ENCODE assay signal across 11 cellular contexts in genomic region chr17:76142044-76143041, GRCh38. TPM values are rescaled to one million over a fixed set of nuclear protein-coding genes. Genes with fewer than 3 reads are reported as not detected.
DNase-seq lines count a peak whose midpoint lies in the region; ATAC-seq and TF ChIP-seq lines count a peak whose summit lies in the region.
"Had no signal": no experiment of that assay in that cellular context is flagged by ENCODE, and none has a peak within 500 bp of the region (broad histone marks: within the 10 kb centered on the region; RNA-seq: fewer than 3 reads in every experiment).

No MANE protein-coding gene starts in this region.

- H2BK15ac ChIP-seq in H9 (ENCODE audit: low read depth, low read length): no peak overlapping the region

- H2BK5ac ChIP-seq in H9 (ENCODE audit: insufficient read length, low read length): no peak overlapping the region

- no peak overlapping the region for H2AK5ac ChIP-seq in H9 (ENCODE audit: insufficient read length, low read length)

- H3K4me3 ChIP-seq in BLaER1 (peak overlapping the region; percentile 66; the same call in 1 of the 2 replicates), stomach (no peak overlapping the region)

- no peak for TF ChIP-seq CTCF in H9 (conservative IDR thresholded peaks at IDR 0.05)
- TF ChIP-seq CTCF in activated CD8-positive, alpha-beta T cell treated with anti-CD3 and anti-CD28 coated beads for 36 hours (IDR thresholded peaks at IDR 0.05): no peak
- TF ChIP-seq CTCF in mesothelial cell of epicardium (IDR thresholded peaks at IDR 0.05; ENCODE audit: unreplicated experiment): no peak
- TF ChIP-seq CTCF in stomach (IDR thresholded peaks at IDR 0.05): no peak

- no peaks in the 10 kb centered on the region for H4K20me1 ChIP-seq in BLaER1
- no peaks in the 10 kb centered on the region for H4K20me1 ChIP-seq in H9 (ENCODE audit: control insufficient read depth, insufficient read depth, insufficient read length)

- H3K9me3 ChIP-seq in BLaER1 (no peaks in the 10 kb centered on the region), H9 (ENCODE audit: control insufficient read depth, low read depth, low read length) (no peaks in the 10 kb centered on the region), stomach (no peaks in the 10 kb centered on the region)
- H3K9me3 ChIP-seq: uterus had no signal

- no peak for TF ChIP-seq EP300 in stomach (IDR thresholded peaks at IDR 0.05)

- H2BK120ac ChIP-seq in H9 (ENCODE audit: low read depth, low read length, poor library complexity, severe bottlenecking): no peak overlapping the region

- no peaks in the 10 kb centered on the region for H3K79me1 ChIP-seq in H9 (ENCODE audit: insufficient read depth, low read depth, low read length, poor library complexity, severe bottlenecking)

- no peaks in the 10 kb centered on the region for H3K79me2 ChIP-seq in H9 (ENCODE audit: insufficient read depth, low read length)

- H3K23me2 ChIP-seq in H9 (ENCODE audit: insufficient read length, low read depth, low read length, poor library complexity, severe bottlenecking): peaks cover 37% of the 10 kb centered on the region

- peaks cover 83% of the 10 kb centered on the region for H3K4me1 ChIP-seq in BLaER1
- peaks cover 27% of the 10 kb centered on the region for H3K4me1 ChIP-seq in H9 (ENCODE audit: insufficient read depth, low read length)
- peaks cover 24 to 67% (median 37%) of the 10 kb centered on the region in 4 donors for H3K4me1 ChIP-seq in stomach
- H3K4me1 ChIP-seq: uterus had no signal

- H4K5ac ChIP-seq in H9 (ENCODE audit: insufficient read length, low read depth, low read length): no peak overlapping the region

- H4K91ac ChIP-seq in H9 (ENCODE audit: insufficient read length, low read depth, low read length): no peak overlapping the region

- H3K27me3 Mint-ChIP-seq in H9 (ENCODE audit: low read depth) (peaks cover 83% of the 10 kb centered on the region), mesothelial cell of epicardium (ENCODE audit: low read depth) (peaks cover 44% of the 10 kb centered on the region)
- peaks cover 1% of the 10 kb centered on the region for H3K27me3 Mint-ChIP-seq in activated CD8-positive, alpha-beta T cell treated with anti-CD3 and anti-CD28 coated beads for 36 hours

- POLR2A ChIA-PET in activated CD8-positive, alpha-beta T cell treated with anti-CD3 and anti-CD28 coated beads for 36 hours (lab: Charles Lee): interaction anchor here (0.6 to 7.3 kb wide), 15 partner anchors 8 to 132 kb away, joined by 3 to 56 read pairs (median 5); partner anchors contain the start of genes EXOC7 and UBALD2

- peak overlapping the region; percentile 43; the same call in 1 of the 2 replicates for H3K9ac ChIP-seq in BLaER1
- H3K9ac ChIP-seq in H9 (ENCODE audit: extremely low read depth, insufficient read length, low read length): no peak overlapping the region

- H3K27ac ChIP-seq in BLaER1 (no peak overlapping the region), H9 (ENCODE audit: insufficient read length, low read depth, low read length) (no peak overlapping the region), stomach (peak overlapping the region in 1 of 5 donors; percentile 39)
- H3K27ac ChIP-seq: uterus had no signal

- no peak overlapping the region for H3T11ph ChIP-seq in H9 (ENCODE audit: low read length)

- CTCF ChIA-PET in activated CD8-positive, alpha-beta T cell treated with anti-CD3 and anti-CD28 coated beads for 36 hours (lab: Charles Lee): interaction anchor here (1.0 to 7.9 kb wide), 13 partner anchors 9 to 157 kb away, joined by 3 to 80 read pairs (median 4); no protein-coding TSS in a partner anchor

- no peak overlapping the region for H3K23ac ChIP-seq in H9 (ENCODE audit: insufficient read length, low read depth, low read length)

- no peak overlapping the region for H2AFZ ChIP-seq in H9 (ENCODE audit: low read length)

- no peak overlapping the region for H2BK12ac ChIP-seq in H9 (ENCODE audit: insufficient read length, low read depth, low read length)

- H3K9me3 Mint-ChIP-seq in H9: peaks cover 0 to 1% of the 10 kb centered on the region in 2 experiments; a peak in 2 of 5 replicates
- no peaks in the 10 kb centered on the region for H3K9me3 Mint-ChIP-seq in activated CD8-positive, alpha-beta T cell treated with anti-CD3 and anti-CD28 coated beads for 36 hours
- H3K9me3 Mint-ChIP-seq in mesothelial cell of epicardium: no peaks in the 10 kb centered on the region

- no peaks in the 10 kb centered on the region for H3K36me3 ChIP-seq in BLaER1
- H3K36me3 ChIP-seq in stomach: no peaks in the 10 kb centered on the region
- H3K36me3 ChIP-seq: uterus had no signal

- no peak overlapping the region for H3K56ac ChIP-seq in H9 (ENCODE audit: insufficient read length, low read depth, low read length)

- H3K4me3 Mint-ChIP-seq in H9 (peak overlapping the region; percentile 60 to 86), mesothelial cell of epicardium (peak overlapping the region; percentile 70)
- H3K4me3 Mint-ChIP-seq in activated CD8-positive, alpha-beta T cell treated with anti-CD3 and anti-CD28 coated beads for 36 hours: peak overlapping the region; percentile 72

- no peak overlapping the region for H3K18ac ChIP-seq in H9 (ENCODE audit: insufficient read length, low read depth, low read length)

- no CpG with 5 or more reads among the region's 16 CpGs for WGBS in H9 (ENCODE audit: extremely low coverage, insufficient read length, low lambda C conversion rate)
- WGBS in stomach, 5 donors: 68 to 77% (median 74%) methylated on average over 16 of the region's 16 CpGs

- H4K8ac ChIP-seq in H9 (replicated peaks; ENCODE audit: insufficient read length, low read depth, low read length): no peak overlapping the region

- no peak overlapping the region for H3K14ac ChIP-seq in H9 (ENCODE audit: insufficient read depth, low read length)

- no peak for TF ChIP-seq POLR2A in stomach (IDR thresholded peaks at IDR 0.05)

- H3K4me1 Mint-ChIP-seq in H9 (peaks cover 62 to 69% of the 10 kb centered on the region in 2 experiments), mesothelial cell of epicardium (peaks cover 47% of the 10 kb centered on the region)
- peaks cover 63% of the 10 kb centered on the region for H3K4me1 Mint-ChIP-seq in activated CD8-positive, alpha-beta T cell treated with anti-CD3 and anti-CD28 coated beads for 36 hours (ENCODE audit: low read depth)

- H2BK20ac ChIP-seq in H9 (ENCODE audit: low read depth, low read length, poor library complexity, severe bottlenecking): no peak overlapping the region

- ATAC-seq in activated CD8-positive, alpha-beta T cell treated with anti-CD3 and anti-CD28 coated beads for 36 hours: no peak

- H3K4me2 ChIP-seq in BLaER1 (peak overlapping the region; percentile 96), H9 (ENCODE audit: insufficient read depth, insufficient read length, low read length) (peak overlapping the region; percentile 84)

- no peak overlapping the region for H3K4ac ChIP-seq in H9 (ENCODE audit: low read depth, low read length)

- H3K36me3 Mint-ChIP-seq in H9 (ENCODE audit: insufficient read depth in 1 of 3, low read depth in 3 of 3) (no peaks in the 10 kb centered on the region), mesothelial cell of epicardium (no peaks in the 10 kb centered on the region)
- peaks cover 15% of the 10 kb centered on the region for H3K36me3 Mint-ChIP-seq in activated CD8-positive, alpha-beta T cell treated with anti-CD3 and anti-CD28 coated beads for 36 hours (ENCODE audit: low read depth)

- no peak overlapping the region for H3K27ac Mint-ChIP-seq in H9
- H3K27ac Mint-ChIP-seq in activated CD8-positive, alpha-beta T cell treated with anti-CD3 and anti-CD28 coated beads for 36 hours: peak overlapping the region; percentile 94
- peak overlapping the region; percentile 37 for H3K27ac Mint-ChIP-seq in mesothelial cell of epicardium

- intact Hi-C loops in activated CD8-positive, alpha-beta T cell treated with anti-CD3 and anti-CD28 coated beads for 36 hours (cut with micrococcal nuclease): loop anchor here (5.0 kb wide), 1 partner anchor 125 kb away; the partner anchor contains the start of gene UBALD2
- intact Hi-C loops in stomach (cut with DNase I; ENCODE audit: low total_unique reads): no loop called here

- H3K27me3 ChIP-seq in BLaER1: peaks cover 36% of the 10 kb centered on the region
- H3K27me3 ChIP-seq in H9 (ENCODE audit: insufficient read depth, low read length): peaks cover 36% of the 10 kb centered on the region
- peaks cover 0 to 38% (median 36%) of the 10 kb centered on the region in 3 donors for H3K27me3 ChIP-seq in stomach

- DNase-seq in H9 (peak; percentile 48), mesothelial cell of epicardium (ENCODE audit: low spot score in 2 of 2, unreplicated experiment in 2 of 2) (no peak), stomach (no peak), superior temporal gyrus (ENCODE audit: extremely low spot score) (no peak), NCI-H446 treated with DMSO at 0.1 percent for 48 hours (lab: John Stamatoyannopoulos, UW) (no peak), AG08395 (ENCODE audit: low spot score) (no peak)
- no peak for DNase-seq in activated CD8-positive, alpha-beta T cell treated with anti-CD3 and anti-CD28 coated beads for 36 hours
- DNase-seq: NCI-H446; stimulated activated CD4-positive, alpha-beta T cell treated with anti-CD3 and anti-CD28 coated beads, Interleukin-4, amount 100 ng/mL, for 1 hour; uterus had no signal

RNA-seq across cellular contexts. Expression of gene FOXJ1, which starts 1.3 kb away (rescaled TPM):
- total RNA-seq in H9 (2021) (3.7 and 4.0 TPM in 2 replicates), mesothelial cell of epicardium (2.0 to 2.1 TPM (median 2.1 TPM) in 3 replicates), stomach (1 to 10 TPM in 3 of 5 donors, not detected in 2; 1.3 to 6.7 (median 4.5) TPM)
- 10 to 100 TPM; 11.1 to 11.6 TPM for total RNA-seq in activated CD8-positive, alpha-beta T cell treated with anti-CD3 and anti-CD28 coated beads for 36 hours
- polyA plus RNA-seq in stomach: under 1 TPM in 2 of 3 donors, not detected in 1; 0.12 to 0.25 TPM

RNA-seq across cellular contexts. Expression of gene EXOC7, which starts 38.8 kb away (rescaled TPM):
- total RNA-seq in H9 (2021) (160 and 162 TPM in 2 replicates), mesothelial cell of epicardium (254 to 261 TPM (median 258 TPM) in 3 replicates), stomach (100 to 1,000 TPM in 2 of 5 donors, 10 to 100 TPM in 3; 65.7 to 280 (median 80.3) TPM)
- total RNA-seq in activated CD8-positive, alpha-beta T cell treated with anti-CD3 and anti-CD28 coated beads for 36 hours: 10 to 100 TPM; 53.5 to 64.9 TPM
- 10 to 100 TPM; 31.8 to 47.2 (median 33.2) TPM for polyA plus RNA-seq in stomach

Comparison
In these comparisons a context has a peak if more than half of its experiments do, and no peak if none do; other contexts are left out.
1. H3K27ac Mint-ChIP-seq: peak in activated CD8-positive, alpha-beta T cell treated with anti-CD3 and anti-CD28 coated beads for 36 hours (single experiment) and mesothelial cell of epicardium (single experiment); none in H9 (0 of 3).
2. Peak in every context shown above with its lines, with median percentiles within 50 percentile points of each other: H3K4me3 Mint-ChIP-seq.